In genomic region chr15:80982205-80982604, GRCh38 we compare ENCODE assay signal across 13 cellular contexts. TPM values are rescaled to one million over a fixed set of nuclear protein-coding genes. Genes with fewer than 3 reads are reported as not detected.
A peak's percentile ranks its signal among the peaks of the same experiment; 100 is the strongest.
DNase-seq lines count a peak whose midpoint lies in the region; ATAC-seq, FAIRE-seq and TF ChIP-seq lines count a peak whose summit lies in the region.
"Had no signal": no experiment of that assay in that cellular context is flagged by ENCODE, and none has a peak within 500 bp of the region (broad histone marks: within the 10 kb centered on the region; RNA-seq: fewer than 3 reads in every experiment).

No MANE protein-coding gene starts in this region.

- H3K9me3 Mint-ChIP-seq in CD8-positive, alpha-beta T cell, result no peaks in the 10 kb centered on the region

- H3K36me3 Mint-ChIP-seq in CD8-positive, alpha-beta T cell, result peaks cover 71% of the 10 kb centered on the region

- peaks cover 28% of the 10 kb centered on the region for H3K36me3 ChIP-seq in CD8-positive, alpha-beta T cell (ENCODE audit: insufficient read depth, low read length)
- peaks cover 77% of the 10 kb centered on the region for H3K36me3 ChIP-seq in K562 (ENCODE audit: control insufficient read depth, insufficient read depth, low read length)

- BruUV-seq in K562 (replicated peaks; lab: Mats Ljungman, UMichigan), result no TSS peak

- no peak for ATAC-seq in CD8-positive, alpha-beta T cell
- ATAC-seq in K562 (peak; percentile 28; the same call in 1 of the 3 replicates), right cardiac atrium (no peak), GM18907 (IDR thresholded peaks at IDR 0.05; ENCODE audit: unreplicated experiment) (no peak)

- H3K4me3 ChIP-seq in CD8-positive, alpha-beta T cell (ENCODE audit: low read depth, low read length), result no peak overlapping the region
- H3K4me3 ChIP-seq in NB4 (ENCODE audit: low read depth, low read length) (no peak overlapping the region), K562 (no peak overlapping the region), right cardiac atrium (ENCODE audit: low read length) (no peak overlapping the region)
- H3K4me3 ChIP-seq: right atrium auricular region had no signal

- H3K27me3 ChIP-seq in CD8-positive, alpha-beta T cell (ENCODE audit: insufficient read depth, low read length), result no peaks in the 10 kb centered on the region
- H3K27me3 ChIP-seq in K562 (ENCODE audit: control insufficient read depth in 2 of 2, insufficient read depth in 2 of 2, low read length in 2 of 2) (no peaks in the 10 kb centered on the region), right cardiac atrium (ENCODE audit: control insufficient read depth, insufficient read depth) (no peaks in the 10 kb centered on the region)
- H3K27me3 ChIP-seq: right atrium auricular region had no signal

- POLR2A ChIA-PET in CD8-positive, alpha-beta T cell (lab: Charles Lee), result no interaction called here
- POLR2A ChIA-PET in K562 (lab: Yijun Ruan, JAX), result interaction anchor here (0.6 kb wide), 1 partner anchor 576 kb away, joined by 4 read pairs; no protein-coding TSS in a partner anchor

- peak overlapping the region; percentile 27 for H3K27ac Mint-ChIP-seq in CD8-positive, alpha-beta T cell

- peaks cover 15% of the 10 kb centered on the region for H3K4me1 ChIP-seq in CD8-positive, alpha-beta T cell (ENCODE audit: insufficient read depth, low read length)
- H3K4me1 ChIP-seq in K562 (replicated peaks in 1 of 2; ENCODE audit: control insufficient read depth in 2 of 2, insufficient read depth in 2 of 2, low read length in 2 of 2) (peaks cover 10 to 20% of the 10 kb centered on the region in 2 experiments), right cardiac atrium (ENCODE audit: control insufficient read depth, insufficient read depth, low read length) (peaks cover 8% of the 10 kb centered on the region)

- no peak overlapping the region for H2AFZ ChIP-seq in K562 (ENCODE audit: low read depth, low read length)

- H3K9ac ChIP-seq in K562 (ENCODE audit: insufficient read depth in 1 of 2, low read depth in 2 of 2, low read length in 2 of 2), result no peak overlapping the region

- FAIRE-seq in K562 (lab: Jason Lieb, UNC), result no peak
- FAIRE-seq: D721Med had no signal

- intact Hi-C loops in CD8-positive, alpha-beta T cell (cut with DNase I, micrococcal nuclease), result no loop called here
- intact Hi-C loops in K562 (cut with micrococcal nuclease), result loop anchor here (10.0 kb wide), 1 partner anchor 343 kb away; the partner anchor contains the start of gene STARD5
- intact Hi-C loops in right cardiac atrium (cut with DNase I), result no loop called here

- H3K4me3 Mint-ChIP-seq in CD8-positive, alpha-beta T cell, result no peak overlapping the region

- no peak for TF ChIP-seq CTCF in CD8-positive, alpha-beta T cell (IDR thresholded peaks at IDR 0.05)
- TF ChIP-seq CTCF in GM12874 (IDR thresholded peaks at IDR 0.05; ENCODE audit: insufficient read depth, low read depth, low read length), result peak; percentile 43; the same call in 1 of the 2 replicates
- no peak for TF ChIP-seq CTCF in NB4 (IDR thresholded peaks at IDR 0.05; ENCODE audit: low read depth, low read length)
- peak; percentile 13 to 39 (median 33); a peak in 2 of 6 replicates for TF ChIP-seq CTCF in K562 (IDR thresholded peaks at IDR 0.05 in 2 of 3, conservative IDR thresholded peaks at IDR 0.05 in 1 of 3; ENCODE audit: insufficient read depth in 2 of 3, low read depth in 1 of 3, low read length in 3 of 3)

- CTCF ChIA-PET in CD8-positive, alpha-beta T cell (lab: Charles Lee), result interaction anchor here (1.5 kb wide), 1 partner anchor 12 kb away, joined by 4 read pairs; no protein-coding TSS in a partner anchor
- CTCF ChIA-PET in K562 (lab: Yijun Ruan, JAX; ENCODE audit: low intra/inter-chr PET ratio), result interaction anchor here (0.6 to 1.0 kb wide), 2 partner anchors 126 to 203 kb away, joined by 4 to 7 read pairs; partner anchors contain the start of gene CEMIP

- no peak for DNase-seq in CD8-positive, alpha-beta T cell
- DNase-seq in NB4 (ENCODE audit: low read depth), result peak; percentile 38
- DNase-seq in K562 (ENCODE audit: extremely low read depth in 1 of 4, low spot score in 3 of 4), result peak in 2 of 4 experiments; percentile 31 to 34
- DNase-seq in HK-2 (ENCODE audit: unreplicated experiment), result no peak
- DNase-seq in right cardiac atrium, result no peak
- DNase-seq: activated CD4-positive, CD25-positive, alpha-beta regulatory T cell; NCI-H1105; NCI-H446 treated with DMSO at 0.1 percent for 48 hours; Right ventricle myocardium superior had no signal

- peaks cover 4% of the 10 kb centered on the region for H3K9me1 ChIP-seq in K562 (ENCODE audit: control insufficient read depth, insufficient read depth, low read length)

- WGBS in K562 (ENCODE audit: insufficient coverage, low coverage, missing lambda C conversion rate), result 59% methylated on average over 2 of the region's 2 CpGs
- 92% methylated on average over 2 of the region's 2 CpGs for WGBS in right cardiac atrium

- no peak for TF ChIP-seq POLR2A in NB4 (IDR thresholded peaks at IDR 0.05; ENCODE audit: extremely low read depth, insufficient read length)
- TF ChIP-seq POLR2A in K562 (conservative IDR thresholded peaks at IDR 0.05), result no peak

- TF ChIP-seq EP300 in K562 (IDR thresholded peaks at IDR 0.05; ENCODE audit: low read length), result no peak

- no peaks in the 10 kb centered on the region for H3K9me3 ChIP-seq in CD8-positive, alpha-beta T cell (ENCODE audit: low read length)
- H3K9me3 ChIP-seq in K562 (replicated peaks; ENCODE audit: control insufficient read depth, insufficient read depth, low read depth, low read length) (no peaks in the 10 kb centered on the region), right cardiac atrium (ENCODE audit: control insufficient read depth, low read length) (no peaks in the 10 kb centered on the region)
- H3K9me3 ChIP-seq: right atrium auricular region had no signal

- H4K20me1 ChIP-seq in K562 (replicated peaks; ENCODE audit: control insufficient read depth, insufficient read depth, low read length), result peaks cover 28% of the 10 kb centered on the region

- in situ Hi-C loops in K562 (cut with MboI), result no loop called here

- peaks cover 58% of the 10 kb centered on the region for H3K4me1 Mint-ChIP-seq in CD8-positive, alpha-beta T cell (ENCODE audit: low read depth)

- H3K79me2 ChIP-seq in K562 (ENCODE audit: control insufficient read depth, insufficient read depth, low read length), result peaks cover 59% of the 10 kb centered on the region

- no peaks in the 10 kb centered on the region for H3K27me3 Mint-ChIP-seq in CD8-positive, alpha-beta T cell (ENCODE audit: low read depth)

- peak in 1 of 2 experiments; percentile 19; a peak in 1 of 4 replicates for TF ChIP-seq RAD21 in K562 (CRISPR knock-in tag; conservative IDR thresholded peaks at IDR 0.05 in 1 of 2, IDR thresholded peaks at IDR 0.05 in 1 of 2)

- no peak overlapping the region for H3K27ac ChIP-seq in CD8-positive, alpha-beta T cell (ENCODE audit: low read depth, low read length)
- H3K27ac ChIP-seq in K562 (ENCODE audit: extremely low read depth, low read depth, low read length) (no peak overlapping the region), right cardiac atrium (ENCODE audit: low read length) (no peak overlapping the region)
- H3K27ac ChIP-seq: right atrium auricular region had no signal

- H3K4me2 ChIP-seq in K562 (ENCODE audit: insufficient read depth, low read length), result no peak overlapping the region

TF ChIP-seq in K562, 482 proteins besides CTCF, POLR2A, EP300 and RAD21 (continues in another document):
- TF ChIP-seq TSC22D4 (tag; IDR thresholded peaks at IDR 0.05) (no peak), KLF13 (tag; IDR thresholded peaks at IDR 0.05; ENCODE audit: borderline replicate concordance, low read depth) (no peak)

RNA-seq across cellular contexts. Expression of gene MESD, which starts 7.4 kb away (rescaled TPM):
- total RNA-seq in CD8-positive, alpha-beta T cell, result 1 to 10 TPM; 6.4 to 8.1 TPM
- 28.7 and 34.6 TPM in 2 replicates for total RNA-seq in K562 (2011; cell fraction: chromatin; rRNA removed; ENCODE audit: low replicate concordance)
- 24.3 and 27.2 TPM in 2 replicates for total RNA-seq in K562 (2011; cell fraction: nucleolus; rRNA removed)
- 38.3 and 58.0 TPM in 2 replicates for total RNA-seq in K562 (2011; cell fraction: nucleoplasm; rRNA removed)
- total RNA-seq in K562 (2014; rRNA removed) (22.8 and 26.5 TPM in 2 replicates), K562 (2014; rRNA removed; fragmentation: Illumina TruSeq; extraction: Trizol) (28.2 and 31.4 TPM in 2 replicates), K562 (2015; rRNA removed; fragmentation: Illumina TruSeq; extraction: Trizol) (38.2 and 39.7 TPM in 2 replicates), K562 (2021) (23.9 and 24.1 TPM in 2 replicates), right cardiac atrium (10 to 100 TPM; 15.7 to 18.9 (median 17.3) TPM)
- polyA plus RNA-seq in K562 (2011; rRNA removed) (11.5 and 20.0 TPM in 2 replicates), K562 (2014; fragmentation: Illumina TruSeq; extraction: Trizol) (27.0 and 29.7 TPM in 2 replicates), K562 (2014; fragmentation: Nextera tagmentation; extraction: Ambion mirVana) (10 to 100 TPM; 11.3 to 17.0 TPM), K562 (2014; rRNA removed) (18.9 and 20.7 TPM in 2 replicates), right cardiac atrium (13.2 TPM)
- 9.6 TPM in 2 replicates for polyA plus RNA-seq in K562 (2011; cell fraction: cytosol; rRNA removed)
- 11.6 and 12.9 TPM in 2 replicates for polyA plus RNA-seq in K562 (2011; cell fraction: nucleus; rRNA removed)
- polyA plus RNA-seq in K562 (2012), result 22.1 and 28.2 TPM in 2 replicates
- polyA minus RNA-seq in K562 (2011; rRNA and poly(A)+ RNA removed), result 15.6 and 22.3 TPM in 2 replicates
- 12.6 and 14.6 TPM in 2 replicates for polyA minus RNA-seq in K562 (2011; cell fraction: cytosol; rRNA and poly(A)+ RNA removed)
- 10.2 and 15.2 TPM in 2 replicates for polyA minus RNA-seq in K562 (2011; cell fraction: nucleus; rRNA and poly(A)+ RNA removed)

RNA-seq across cellular contexts. Expression of gene TLNRD1, which starts 18.5 kb away (rescaled TPM):
- 10 to 100 TPM; 15.3 to 15.6 TPM for total RNA-seq in CD8-positive, alpha-beta T cell
- 7.4 and 16.8 TPM in 2 replicates for total RNA-seq in K562 (2011; cell fraction: chromatin; rRNA removed; ENCODE audit: low replicate concordance)
- 17.1 and 29.2 TPM in 2 replicates for total RNA-seq in K562 (2011; cell fraction: nucleolus; rRNA removed)
- total RNA-seq in K562 (2011; cell fraction: nucleoplasm; rRNA removed), result 11.0 and 14.4 TPM in 2 replicates
- total RNA-seq in K562 (2014; rRNA removed), result 23.4 and 25.4 TPM in 2 replicates
- total RNA-seq in K562 (2014; rRNA removed; fragmentation: Illumina TruSeq; extraction: Trizol), result 4.3 and 4.8 TPM in 2 replicates
- total RNA-seq in K562 (2015; rRNA removed; fragmentation: Illumina TruSeq; extraction: Trizol), result 5.5 and 5.7 TPM in 2 replicates
- 26.7 and 33.1 TPM in 2 replicates for total RNA-seq in K562 (2021)
- 4.5 and 9.5 TPM in 2 replicates for polyA plus RNA-seq in K562 (2011; rRNA removed)
- polyA plus RNA-seq in K562 (2011; cell fraction: cytosol; rRNA removed), result 4.6 and 46.8 TPM in 2 replicates
- polyA plus RNA-seq in K562 (2011; cell fraction: nucleus; rRNA removed), result 3.1 and 13.4 TPM in 2 replicates
- 11.4 and 15.1 TPM in 2 replicates for polyA plus RNA-seq in K562 (2012)
- 4.2 and 4.7 TPM in 2 replicates for polyA plus RNA-seq in K562 (2014; fragmentation: Illumina TruSeq; extraction: Trizol)
- polyA plus RNA-seq in K562 (2014; fragmentation: Nextera tagmentation; extraction: Ambion mirVana), result 1 to 10 TPM; 1.1 to 1.9 TPM
- polyA plus RNA-seq in K562 (2014; rRNA removed), result 16.2 and 21.5 TPM in 2 replicates
- polyA minus RNA-seq in K562 (2011; rRNA and poly(A)+ RNA removed), result 1.9 and 7.4 TPM in 2 replicates
- polyA minus RNA-seq in K562 (2011; cell fraction: cytosol; rRNA and poly(A)+ RNA removed), result 10.8 and 23.4 TPM in 2 replicates
- polyA minus RNA-seq in K562 (2011; cell fraction: nucleus; rRNA and poly(A)+ RNA removed), result 8.1 and 17.0 TPM in 2 replicates
- total RNA-seq in right cardiac atrium, result 10 to 100 TPM in 1 of 4 donors, 1 to 10 TPM in 3; 6.7 to 17.2 (median 7.3) TPM
- 4.8 TPM for polyA plus RNA-seq in right cardiac atrium

Comparison
In these comparisons a context has a peak if more than half of its experiments do, and no peak if none do; other contexts are left out.
1. CTCF ChIP-seq: peak in GM12874 (single experiment) and K562 (3 of 3); none in CD8-positive, alpha-beta T cell (single experiment) and NB4 (single experiment).